Comparison of ENCODE assay signal across 16 cellular contexts in genomic region chr6:41408982-41409381, GRCh38.
DNase-seq lines count a peak whose midpoint lies in the region; ATAC-seq and TF ChIP-seq lines count a peak whose summit lies in the region.
"Had no signal": no experiment of that assay in that cellular context is flagged by ENCODE, and none has a peak within 500 bp of the region (broad histone marks: within the 10 kb centered on the region; RNA-seq: fewer than 3 reads in every experiment).

No MANE protein-coding gene starts in this region.

- no peak for TF ChIP-seq CTCF in H9 (conservative IDR thresholded peaks at IDR 0.05)

- H3K4me3 Mint-ChIP-seq in H9 = peak overlapping the region in 1 of 2 experiments; percentile 64; a peak in 2 of 5 replicates
- H3K4me3 Mint-ChIP-seq: IgD-negative memory B cell had no signal

- H2BK15ac ChIP-seq in H9 (ENCODE audit: low read depth, low read length) = no peak overlapping the region

- H3K79me1 ChIP-seq in H9 (ENCODE audit: insufficient read depth, low read depth, low read length, poor library complexity, severe bottlenecking) = no peaks in the 10 kb centered on the region

- no peak overlapping the region for H3K18ac ChIP-seq in H9 (ENCODE audit: insufficient read length, low read depth, low read length)

- H3K9me3 Mint-ChIP-seq in H9 = peaks cover 5 to 9% of the 10 kb centered on the region in 2 experiments; a peak in 3 of 5 replicates

- H4K91ac ChIP-seq in H9 (ENCODE audit: insufficient read length, low read depth, low read length) = no peak overlapping the region

- H3K4me2 ChIP-seq in H9 (ENCODE audit: insufficient read depth, insufficient read length, low read length) = peak overlapping the region; percentile 37

- no peaks in the 10 kb centered on the region for H3K79me2 ChIP-seq in H9 (ENCODE audit: insufficient read depth, low read length)

- H4K20me1 ChIP-seq in H9 (ENCODE audit: control insufficient read depth, insufficient read depth, insufficient read length) = no peaks in the 10 kb centered on the region

- H3K36me3 Mint-ChIP-seq in H9 (ENCODE audit: insufficient read depth in 1 of 3, low read depth in 3 of 3) = no peaks in the 10 kb centered on the region; a peak in 1 of 7 replicates
- H3K36me3 Mint-ChIP-seq: IgD-negative memory B cell had no signal

- no peaks in the 10 kb centered on the region for H3K36me3 ChIP-seq in iPS-15b (ENCODE audit: control insufficient read depth, insufficient read depth, low read length)

- H3K4me1 Mint-ChIP-seq in H9 = peaks cover 29 to 53% of the 10 kb centered on the region in 2 experiments
- H3K4me1 Mint-ChIP-seq: IgD-negative memory B cell had no signal

- H2BK5ac ChIP-seq in H9 (ENCODE audit: insufficient read length, low read length) = no peak overlapping the region

- WGBS in H9 (ENCODE audit: extremely low coverage, insufficient read length, low lambda C conversion rate) = no CpG with 5 or more reads among the region's 29 CpGs

- no peak overlapping the region; the same call in 1 of the 2 replicates for H3K14ac ChIP-seq in H9 (ENCODE audit: insufficient read depth, low read length)

- no peak for DNase-seq in H9
- peak; percentile 66 for DNase-seq in cerebellum (ENCODE audit: low spot score)
- peak; percentile 93 for DNase-seq in retina
- no peak for DNase-seq in HCEC 1CT
- DNase-seq in posterior cingulate gyrus = no peak
- DNase-seq: GOT3, Kasumi-1, NCI-H1105, NCI-H187 treated with DMSO at 0.1 percent for 48 hours, NCI-H345, NCI-H748 treated with DMSO at 0.1 percent for 48 hours, RPMI8226, SIG-M5 had no signal

- no peak overlapping the region for H3K9ac ChIP-seq in H9 (ENCODE audit: extremely low read depth, insufficient read length, low read length)
- H3K9ac ChIP-seq in iPS-15b (ENCODE audit: low read depth, low read length) = no peak overlapping the region

- H3K4me1 ChIP-seq in H9 (ENCODE audit: insufficient read depth, low read length) (no peaks in the 10 kb centered on the region), iPS-15b (ENCODE audit: control insufficient read depth, insufficient read depth, low read length) (peaks cover 6% of the 10 kb centered on the region)

- H3K27me3 Mint-ChIP-seq in H9 (ENCODE audit: low read depth) = no peaks in the 10 kb centered on the region

- no peak overlapping the region for H3K23ac ChIP-seq in H9 (ENCODE audit: insufficient read length, low read depth, low read length)

- H3K9me3 ChIP-seq in H9 (ENCODE audit: control insufficient read depth, low read depth, low read length) (no peaks in the 10 kb centered on the region), iPS-15b (ENCODE audit: control insufficient read depth, insufficient read depth, low read length) (no peaks in the 10 kb centered on the region)

- H2AFZ ChIP-seq in H9 (ENCODE audit: low read length) = no peak overlapping the region

- no peak overlapping the region for H3K27ac ChIP-seq in H9 (ENCODE audit: insufficient read length, low read depth, low read length)

- no peak overlapping the region for H2BK120ac ChIP-seq in H9 (ENCODE audit: low read depth, low read length, poor library complexity, severe bottlenecking)

- H3K56ac ChIP-seq in H9 (ENCODE audit: insufficient read length, low read depth, low read length) = no peak overlapping the region

- no peak overlapping the region for H2AK5ac ChIP-seq in H9 (ENCODE audit: insufficient read length, low read length)

- H3K27me3 ChIP-seq in H9 (ENCODE audit: insufficient read depth, low read length) = peaks cover 94% of the 10 kb centered on the region
- H3K27me3 ChIP-seq in iPS-15b (ENCODE audit: control insufficient read depth, insufficient read depth, low read length) = peaks cover 100% of the 10 kb centered on the region

- no peak overlapping the region for H4K5ac ChIP-seq in H9 (ENCODE audit: insufficient read length, low read depth, low read length)

- no peak overlapping the region for H2BK20ac ChIP-seq in H9 (ENCODE audit: low read depth, low read length, poor library complexity, severe bottlenecking)

- H3T11ph ChIP-seq in H9 (ENCODE audit: low read length) = no peak overlapping the region

- no peak for ATAC-seq in HG02588 (IDR thresholded peaks at IDR 0.05; ENCODE audit: unreplicated experiment)

- H2BK12ac ChIP-seq in H9 (ENCODE audit: insufficient read length, low read depth, low read length) = no peak overlapping the region

- H3K4me3 ChIP-seq in iPS-15b (ENCODE audit: low read depth, low read length) = peak overlapping the region; percentile 39

- intact Hi-C loops in posterior cingulate gyrus (cut with DNase I) = no loop called here

- no peak overlapping the region for H4K8ac ChIP-seq in H9 (replicated peaks; ENCODE audit: insufficient read length, low read depth, low read length)

- H3K27ac Mint-ChIP-seq in H9 = no peak overlapping the region
- H3K27ac Mint-ChIP-seq: IgD-negative memory B cell had no signal

- peaks cover 10% of the 10 kb centered on the region for H3K23me2 ChIP-seq in H9 (ENCODE audit: insufficient read length, low read depth, low read length, poor library complexity, severe bottlenecking)

- H3K4ac ChIP-seq in H9 (ENCODE audit: low read depth, low read length) = no peak overlapping the region

Comparison
In these comparisons a context has a peak if more than half of its experiments do, and no peak if none do; other contexts are left out.
1. DNase-seq: peak in cerebellum (single experiment) and retina (single experiment); none in H9 (single experiment), HCEC 1CT (single experiment) and posterior cingulate gyrus (0 of 10).